ENCODE assay signal across 29 cellular contexts in genomic region chr17:34958438-34958837, GRCh38.
"Had no signal": no experiment of that assay in that cellular context is flagged by ENCODE, and none has a peak within 500 bp of the region (broad histone marks: within the 10 kb centered on the region; RNA-seq: fewer than 3 reads in every experiment).

No MANE protein-coding gene starts in this region.

- H3K9me3 ChIP-seq: ovary, psoas muscle, spleen, suprapubic skin, testis, tibial artery, transverse colon, upper lobe of right lung, uterus had no signal

- H3K36me3 ChIP-seq: ovary, suprapubic skin, uterus had no signal

- H3K4me3 ChIP-seq: neural progenitor cell, ovary, psoas muscle, skin epidermis, smooth muscle cell, spleen, suprapubic skin, testis, tibial artery, transverse colon, upper lobe of right lung, uterus had no signal

- H3K27me3 ChIP-seq: ovary, spleen, suprapubic skin, testis, tibial artery, transverse colon, upper lobe of right lung, uterus had no signal

- H3K9ac ChIP-seq: neural progenitor cell, parathyroid adenoma had no signal

- ATAC-seq: naive thymus-derived CD8-positive, alpha-beta T cell; psoas muscle; right cardiac atrium; sciatic nerve; stimulated activated memory B cell treated with anti-CD40 and anti-IgM and Interleukin-4, amounts not matched to agents 10 μg/mL and 1 μg/mL and 100 μg/mL, for 72 hours; stimulated activated naive CD8-positive, alpha-beta T cell treated with anti-CD3 and anti-CD28 coated beads, Interleukin-15, amount 100 ng/mL, for 72 hours; stimulated activated naive CD8-positive, alpha-beta T cell treated with anti-CD3 and anti-CD28 coated beads, Interleukin-15, Interleukin-2, amounts not matched to agents 100 U/mL and 50 U/mL, for 24 hours; upper lobe of right lung had no signal

- H3K4me2 ChIP-seq: neural progenitor cell, smooth muscle cell had no signal

- DNase-seq: naive B cell; naive thymus-derived CD8-positive, alpha-beta T cell; occipital lobe; ovary; posterior cingulate gyrus; psoas muscle; right cardiac atrium; spleen; stimulated activated CD4-positive, alpha-beta T cell treated with anti-CD3 and anti-CD28 coated beads, Interleukin-12 subunit alpha, Interleukin-12 subunit beta, amount 100 ng/mL, for 4 hours; stimulated activated CD4-positive, alpha-beta T cell treated with anti-CD3 and anti-CD28 coated beads, Interleukin-1b, Interleukin-23, amount 100 ng/mL, for 48 hours; stimulated activated CD4-positive, alpha-beta T cell treated with anti-CD3 and anti-CD28 coated beads, Interleukin-4, amount 100 ng/mL, for 1 hour; stimulated activated CD4-positive, alpha-beta T cell treated with anti-CD3 and anti-CD28 coated beads, Interleukin-4, amount 100 ng/mL, for 4 hours; stimulated activated CD8-positive, alpha-beta memory T cell treated with anti-CD3 and anti-CD28 coated beads, Interleukin-4, amount 100 ng/mL, for 48 hours; stimulated activated naive CD4-positive, alpha-beta T cell; stimulated activated naive CD8-positive, alpha-beta T cell treated with anti-CD3 and anti-CD28 coated beads, Interleukin-15, amount 100 ng/mL, for 72 hours; stimulated activated naive CD8-positive, alpha-beta T cell treated with anti-CD3 and anti-CD28 coated beads, Interleukin-15, Interleukin-2, amounts not matched to agents 100 U/mL and 50 U/mL, for 24 hours; substantia nigra; testis; tibial artery; transverse colon; upper lobe of right lung; uterus had no signal

- H2AFZ ChIP-seq: neural progenitor cell, parathyroid adenoma had no signal

- H3K27ac ChIP-seq: neural progenitor cell, ovary, parathyroid adenoma, psoas muscle, skin epidermis, spleen, suprapubic skin, testis, tibial artery, transverse colon, upper lobe of right lung, uterus had no signal
